ENCODE assay signal across 21 cellular contexts in the genomic region with DNA sequence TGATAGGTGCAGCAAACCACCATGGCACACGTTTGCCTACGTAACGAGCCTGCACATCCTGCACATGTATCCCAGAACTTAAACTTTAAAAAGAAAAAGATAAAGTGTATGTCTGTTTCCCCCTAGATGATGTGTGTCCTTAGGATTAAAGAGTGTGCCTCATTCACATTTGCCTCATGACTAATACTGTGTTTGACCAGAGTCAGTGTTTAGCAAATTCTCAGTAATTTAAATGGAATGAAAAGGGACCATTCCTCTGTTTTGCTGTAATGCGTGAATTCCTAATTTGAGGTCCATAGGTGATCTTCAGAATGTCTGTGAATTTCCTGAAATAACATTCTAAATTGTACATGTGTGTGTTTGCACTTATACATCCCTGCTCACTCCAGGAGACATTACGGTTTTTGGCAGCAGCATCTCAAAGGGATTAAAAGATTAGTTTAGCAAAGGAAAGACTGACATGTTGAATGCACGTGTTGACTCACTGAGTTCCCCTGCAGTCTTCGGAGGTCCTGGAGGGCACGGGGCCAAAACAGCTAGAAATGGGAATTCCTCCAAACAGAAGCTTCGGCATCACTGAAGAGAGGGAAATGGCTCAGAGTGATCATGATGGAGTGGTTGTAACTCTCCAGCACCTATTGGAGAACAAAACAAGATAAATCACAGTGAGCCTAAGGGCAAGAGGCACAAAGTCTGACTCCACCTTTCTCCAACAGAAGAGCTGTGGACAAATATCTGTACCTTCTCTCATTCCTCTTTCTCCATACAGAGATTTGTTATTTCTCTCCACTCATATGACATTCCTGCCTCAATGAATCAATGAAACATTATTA. TPM values are rescaled to one million over a fixed set of nuclear protein-coding genes. Genes with fewer than 3 reads are reported as not detected.
DNase-seq lines count a peak whose midpoint lies in the region; ATAC-seq lines count a peak whose summit lies in the region.
"Had no signal": no experiment of that assay in that cellular context is flagged by ENCODE, and none has a peak within 500 bp of the region (broad histone marks: within the 10 kb centered on the region; RNA-seq: fewer than 3 reads in every experiment).

No MANE protein-coding gene starts in this region.

- H3K27me3 ChIP-seq in H7 (ENCODE audit: control insufficient read depth, insufficient read depth, low read length): no peaks in the 10 kb centered on the region
- H3K27me3 ChIP-seq: sigmoid colon, upper lobe of left lung had no signal

- no peak overlapping the region for H3K4me3 ChIP-seq in H7 (ENCODE audit: insufficient read depth, low read depth, low read length)
- H3K4me3 ChIP-seq: heart left ventricle, sigmoid colon, upper lobe of left lung had no signal

- ATAC-seq in HG03378 (IDR thresholded peaks at IDR 0.05; ENCODE audit: unreplicated experiment): no peak
- ATAC-seq: heart left ventricle, left cardiac atrium had no signal

- DNase-seq in A172 (ENCODE audit: low spot score) (peak; percentile 69), H4 (ENCODE audit: low spot score) (peak; percentile 22), NCI-H82 (lab: John Stamatoyannopoulos, UW) (peak; percentile 83), cerebellar cortex (ENCODE audit: low spot score) (peak; percentile 5), H7 (no peak)
- no peak for DNase-seq in stimulated activated CD4-positive, alpha-beta T cell treated with anti-CD3 and anti-CD28 coated beads, Interleukin-4, amount 100 ng/mL, for 24 hours
- DNase-seq in stimulated activated CD4-positive, alpha-beta T cell treated with anti-CD3 and anti-CD28 coated beads, Interleukin-15, amount 100 ng/mL, for 24 hours: no peak
- DNase-seq: activated CD4-positive, alpha-beta memory T cell treated with anti-CD3 and anti-CD28 coated beads for 36 hours; activated CD4-positive, CD25-positive, alpha-beta regulatory T cell; activated naive CD8-positive, alpha-beta T cell treated with anti-CD3 and anti-CD28 coated beads for 36 hours; heart left ventricle; KBM-7; left cardiac atrium; NCI-H2171 treated with DMSO at 0.1 percent for 48 hours; posterior cingulate gyrus; SHP77; sigmoid colon; upper lobe of left lung had no signal

- no peaks in the 10 kb centered on the region for H3K36me3 ChIP-seq in H7 (replicated peaks; ENCODE audit: control insufficient read depth, insufficient read depth, low read length)
- H3K36me3 ChIP-seq: heart left ventricle, sigmoid colon, upper lobe of left lung had no signal

RNA-seq across cellular contexts. Expression of a gene that starts 19.1 kb away (rescaled TPM):
- not detected in 2 replicates for total RNA-seq in A172 (2014; rRNA removed; shearing (Covaris generic))
- not detected in 2 replicates for total RNA-seq in H4 (2014; rRNA removed; shearing (Covaris generic))
- total RNA-seq in H7 (2014; rRNA removed; shearing (Covaris generic)): 4.6 and 7.2 TPM in 2 replicates
- total RNA-seq: B cell, chondrocyte had no signal

Comparison
In these comparisons a context has a peak if more than half of its experiments do, and no peak if none do; other contexts are left out.
1. DNase-seq: peak in A172 (single experiment), H4 (single experiment), NCI-H82 (single experiment) and cerebellar cortex (single experiment); none in stimulated activated CD4-positive, alpha-beta T cell treated with anti-CD3 and anti-CD28 coated beads, Interleukin-4, amount 100 ng/mL, for 24 hours (single experiment), stimulated activated CD4-positive, alpha-beta T cell treated with anti-CD3 and anti-CD28 coated beads, Interleukin-15, amount 100 ng/mL, for 24 hours (single experiment) and H7 (single experiment).